In the genomic region with DNA sequence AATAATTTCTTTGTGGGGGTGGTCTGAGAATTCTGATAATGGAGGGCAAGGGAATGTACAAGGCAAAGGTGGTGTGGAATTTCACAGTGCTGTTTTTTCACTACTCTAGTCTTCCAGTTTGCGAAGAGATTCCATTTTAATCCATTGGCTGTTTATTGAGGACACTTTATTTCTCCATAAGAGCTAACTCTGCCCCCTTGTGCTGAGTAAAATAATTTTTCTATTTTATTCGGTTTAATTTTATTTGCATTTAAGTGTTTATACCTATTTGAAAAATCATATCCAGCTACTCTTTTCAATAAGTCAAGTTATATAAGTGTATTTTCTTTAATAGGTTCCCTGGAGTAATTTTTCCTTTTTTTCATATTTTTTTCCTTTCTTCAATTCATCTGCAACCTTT, we compare ENCODE assay signal across 20 cellular contexts.
DNase-seq lines count a peak whose midpoint lies in the region; ATAC-seq and TF ChIP-seq lines count a peak whose summit lies in the region.
"Had no signal": no experiment of that assay in that cellular context is flagged by ENCODE, and none has a peak within 500 bp of the region (broad histone marks: within the 10 kb centered on the region; RNA-seq: fewer than 3 reads in every experiment).

No MANE protein-coding gene starts in this region.

- no peak overlapping the region for H3K27ac Mint-ChIP-seq in osteocyte (ENCODE audit: unreplicated experiment)
- H3K27ac Mint-ChIP-seq: activated naive CD4-positive, alpha-beta T cell treated with anti-CD3 and anti-CD28 coated beads, Interleukin-2, amount 50 U/mL, for 72 hours; CD4-positive, CD25-positive, alpha-beta regulatory T cell; nephron progenitor cell had no signal

- no peak for ATAC-seq in GM19351 (IDR thresholded peaks at IDR 0.05; ENCODE audit: unreplicated experiment)
- ATAC-seq in HG02885 (IDR thresholded peaks at IDR 0.05; ENCODE audit: poor library complexity, unreplicated experiment), result no peak
- ATAC-seq: activated CD4-positive, CD25-positive, alpha-beta regulatory T cell treated with anti-CD3 and anti-CD28 coated beads, Interleukin-2, amount 50 U/mL, for 24 hours; activated naive CD4-positive, alpha-beta T cell treated with anti-CD3 and anti-CD28 coated beads, Interleukin-2, amount 50 U/mL, for 72 hours had no signal

- H3K27me3 Mint-ChIP-seq in osteocyte (ENCODE audit: unreplicated experiment), result peaks cover 2% of the 10 kb centered on the region
- H3K27me3 Mint-ChIP-seq: CD4-positive, CD25-positive, alpha-beta regulatory T cell had no signal

- H3K4me3 ChIP-seq in choroid plexus epithelial cell (ENCODE audit: low read depth, low read length), result no peak overlapping the region
- H3K4me3 ChIP-seq: SJSA1 had no signal

- DNase-seq in NCI-H146 (lab: John Stamatoyannopoulos, UW) (peak; percentile 6), NCI-H146 treated with DMSO at 0.1 percent for 48 hours (lab: John Stamatoyannopoulos, UW; ENCODE audit: unreplicated experiment) (no peak), choroid plexus epithelial cell (ENCODE audit: low read depth) (peak; percentile 10), osteocyte (ENCODE audit: extremely low spot score, unreplicated experiment) (no peak), GOT3 (lab: John Stamatoyannopoulos, UW) (no peak)
- DNase-seq: CD4-positive, CD25-positive, alpha-beta regulatory T cell; dermis blood vessel endothelial cell; DMS79 treated with DMSO at 0.1 percent for 48 hours; KBM-7; NCI-H2171; NCI-H69; nephron progenitor cell; stimulated activated CD4-positive, alpha-beta T cell treated with anti-CD3 and anti-CD28 coated beads, Interleukin-4, amount 100 ng/mL, for 24 hours; T-helper 9 cell had no signal

- peak; percentile 47 for TF ChIP-seq CTCF in LNCAP (IDR thresholded peaks at IDR 0.05)
- TF ChIP-seq CTCF in choroid plexus epithelial cell (conservative IDR thresholded peaks at IDR 0.05; ENCODE audit: low read depth, low read length), result peak; percentile 22
- peak; percentile 25 for TF ChIP-seq CTCF in osteocyte (IDR thresholded peaks at IDR 0.05)

- no peak overlapping the region for H3K4me3 Mint-ChIP-seq in osteocyte (ENCODE audit: unreplicated experiment)
- H3K4me3 Mint-ChIP-seq: CD4-positive, CD25-positive, alpha-beta regulatory T cell; nephron progenitor cell had no signal

- H3K36me3 Mint-ChIP-seq in osteocyte (ENCODE audit: unreplicated experiment), result no peaks in the 10 kb centered on the region
- H3K36me3 Mint-ChIP-seq: activated naive CD4-positive, alpha-beta T cell treated with anti-CD3 and anti-CD28 coated beads, Interleukin-2, amount 50 U/mL, for 72 hours; CD4-positive, CD25-positive, alpha-beta regulatory T cell had no signal

- H3K4me1 Mint-ChIP-seq in osteocyte (ENCODE audit: unreplicated experiment), result peaks cover 6% of the 10 kb centered on the region
- H3K4me1 Mint-ChIP-seq: CD4-positive, CD25-positive, alpha-beta regulatory T cell had no signal

- peaks cover 3% of the 10 kb centered on the region for H3K9me3 Mint-ChIP-seq in osteocyte (ENCODE audit: unreplicated experiment)
- H3K9me3 Mint-ChIP-seq: nephron progenitor cell had no signal

Comparison
In these comparisons a context has a peak if more than half of its experiments do, and no peak if none do; other contexts are left out.
1. DNase-seq: peak in NCI-H146 (single experiment) and choroid plexus epithelial cell (single experiment); none in NCI-H146 treated with DMSO at 0.1 percent for 48 hours (single experiment), osteocyte (single experiment) and GOT3 (single experiment).
2. Peak in every context shown above with its lines, with median percentiles within 50 percentile points of each other: CTCF ChIP-seq.